In genomic region chr3:52123106-52123708, GRCh38 we compare ENCODE assay signal across 8 cellular contexts. TPM values are rescaled to one million over a fixed set of nuclear protein-coding genes. Genes with fewer than 3 reads are reported as not detected.
DNase-seq lines count a peak whose midpoint lies in the region; ATAC-seq and TF ChIP-seq lines count a peak whose summit lies in the region.

No MANE protein-coding gene starts in this region.

- no peak overlapping the region for H3K27ac Mint-ChIP-seq in activated CD4-positive, alpha-beta memory T cell treated with anti-CD3 and anti-CD28 coated beads, Interleukin-2, amount 10 ng/mL, durations not matched to agents 7 days and 5 days

- H3K36me3 Mint-ChIP-seq in activated CD4-positive, alpha-beta memory T cell treated with anti-CD3 and anti-CD28 coated beads, Interleukin-2, amount 10 ng/mL, durations not matched to agents 7 days and 5 days (ENCODE audit: low read depth): peaks cover 29% of the 10 kb centered on the region

- POLR2A ChIA-PET in activated CD4-positive, alpha-beta memory T cell treated with anti-CD3 and anti-CD28 coated beads, Interleukin-2, amount 10 ng/mL, durations not matched to agents 7 days and 5 days (lab: Charles Lee): interaction anchor here (1.2 to 1.7 kb wide), 2 partner anchors 11 to 122 kb away, joined by 3 to 7 read pairs; no protein-coding TSS in a partner anchor

- TF ChIP-seq CTCF in lower leg skin (IDR thresholded peaks at IDR 0.05): peak in 1 of 3 donors; percentile 85

- intact Hi-C loops in lower leg skin (cut with DNase I; ENCODE audit: low total_unique reads): loop anchor here (5.0 kb wide), 1 partner anchor 121 kb away; no protein-coding TSS in a partner anchor

- DNase-seq in AG20443 (ENCODE audit: low spot score) (peak; percentile 90), NCI-H510A (lab: John Stamatoyannopoulos, UW) (peak; percentile 21), dermis microvascular lymphatic vessel endothelial cell (ENCODE audit: low read depth in 2 of 2) (peak; percentile 64 to 76), lower leg skin (ENCODE audit: low spot score in 2 of 2) (peak; percentile 51 to 95)
- peak; percentile 78 for DNase-seq in activated CD4-positive, alpha-beta memory T cell treated with anti-CD3 and anti-CD28 coated beads, Interleukin-2, amount 10 ng/mL, durations not matched to agents 7 days and 5 days
- peak; percentile 50 to 62 for DNase-seq in stimulated activated CD4-positive, alpha-beta T cell treated with anti-CD3 and anti-CD28 coated beads, Interleukin-4, amount 100 ng/mL, for 48 hours (ENCODE audit: low read depth in 2 of 2)

- H3K4me1 Mint-ChIP-seq in activated CD4-positive, alpha-beta memory T cell treated with anti-CD3 and anti-CD28 coated beads, Interleukin-2, amount 10 ng/mL, durations not matched to agents 7 days and 5 days: peaks cover 15% of the 10 kb centered on the region

- H3K4me3 ChIP-seq in lower leg skin (ENCODE audit: low read depth, poor library complexity, severe bottlenecking): no peak overlapping the region

- no peaks in the 10 kb centered on the region for H3K27me3 Mint-ChIP-seq in activated CD4-positive, alpha-beta memory T cell treated with anti-CD3 and anti-CD28 coated beads, Interleukin-2, amount 10 ng/mL, durations not matched to agents 7 days and 5 days

- 46 to 59% methylated on average over 9 of the region's 10 CpGs for WGBS in lower leg skin, 2 donors

- no peak overlapping the region for H3K4me3 Mint-ChIP-seq in activated CD4-positive, alpha-beta memory T cell treated with anti-CD3 and anti-CD28 coated beads, Interleukin-2, amount 10 ng/mL, durations not matched to agents 7 days and 5 days

- H3K9me3 Mint-ChIP-seq in activated CD4-positive, alpha-beta memory T cell treated with anti-CD3 and anti-CD28 coated beads, Interleukin-2, amount 10 ng/mL, durations not matched to agents 7 days and 5 days: no peaks in the 10 kb centered on the region

- TF ChIP-seq POLR2A in lower leg skin (IDR thresholded peaks at IDR 0.05): no peak

- CTCF ChIA-PET in activated CD4-positive, alpha-beta memory T cell treated with anti-CD3 and anti-CD28 coated beads, Interleukin-2, amount 10 ng/mL, durations not matched to agents 7 days and 5 days (lab: Charles Lee): interaction anchor here (0.6 to 6.3 kb wide), 15 partner anchors 8 to 181 kb away, joined by 3 to 54 read pairs (median 4); partner anchors contain the start of genes DUSP7, PARP3, POC1A and RPL29

- ATAC-seq in GM19324 (IDR thresholded peaks at IDR 0.05; ENCODE audit: low FRiP score, unreplicated experiment) (peak; percentile 44), GM19452 (IDR thresholded peaks at IDR 0.05; ENCODE audit: unreplicated experiment) (no peak)

RNA-seq across cellular contexts. Expression of gene POC1A, which starts 31.0 kb away (rescaled TPM):
- 10 to 100 TPM; 24.8 to 25.6 TPM for total RNA-seq in activated CD4-positive, alpha-beta memory T cell treated with anti-CD3 and anti-CD28 coated beads, Interleukin-2, amount 10 ng/mL, durations not matched to agents 7 days and 5 days
- total RNA-seq in dermis microvascular lymphatic vessel endothelial cell (6.4 and 12.5 TPM in 2 replicates), lower leg skin (1 to 10 TPM; 1.6 to 4.9 (median 1.9) TPM)

Comparison
In these comparisons a context has a peak if more than half of its experiments do, and no peak if none do; other contexts are left out.
1. DNase-seq: peak in every context shown above with its lines; median percentile 90 in AG20443; 78 in activated CD4-positive, alpha-beta memory T cell treated with anti-CD3 and anti-CD28 coated beads, Interleukin-2, amount 10 ng/mL, durations not matched to agents 7 days and 5 days; 73 in lower leg skin; 70 in dermis microvascular lymphatic vessel endothelial cell; 56 in stimulated activated CD4-positive, alpha-beta T cell treated with anti-CD3 and anti-CD28 coated beads, Interleukin-4, amount 100 ng/mL, for 48 hours; 21 in NCI-H510A.